13 cellular contexts compared by ENCODE assay signal in the genomic region with DNA sequence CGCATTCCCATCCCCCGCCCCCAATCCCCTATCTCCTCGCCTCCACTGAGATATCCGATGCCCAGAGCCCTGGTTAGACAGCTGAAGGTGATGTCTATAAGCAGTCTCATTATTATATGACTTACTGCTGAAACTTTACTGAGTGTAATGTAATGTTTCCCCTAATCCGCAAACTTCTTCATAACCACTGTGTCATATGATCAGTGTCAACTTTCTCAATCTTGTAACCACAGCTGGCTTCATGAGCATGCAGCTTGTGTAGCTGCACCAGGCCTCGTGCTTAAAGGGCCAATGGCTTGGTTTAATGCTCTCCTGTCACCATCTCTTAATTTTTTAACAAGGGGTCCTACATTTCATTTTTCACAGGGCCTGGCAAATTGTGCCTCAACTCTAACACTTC. TPM values are rescaled to one million over a fixed set of nuclear protein-coding genes. Genes with fewer than 3 reads are reported as not detected.
A peak's percentile ranks its signal among the peaks of the same experiment; 100 is the strongest.
DNase-seq lines count a peak whose midpoint lies in the region; ATAC-seq and TF ChIP-seq lines count a peak whose summit lies in the region.
"Had no signal": no experiment of that assay in that cellular context is flagged by ENCODE, and none has a peak within 500 bp of the region (broad histone marks: within the 10 kb centered on the region; RNA-seq: fewer than 3 reads in every experiment).

No MANE protein-coding gene starts in this region.

- no peak for ATAC-seq in GM18873 (IDR thresholded peaks at IDR 0.05; ENCODE audit: low FRiP score, unreplicated experiment)

- H3K36me3 ChIP-seq in KMS-11 (ENCODE audit: insufficient read depth): no peaks in the 10 kb centered on the region

- no peaks in the 10 kb centered on the region for H3K27me3 Mint-ChIP-seq in progenitor cell of endocrine pancreas
- H3K27me3 Mint-ChIP-seq: stimulated activated naive CD8-positive, alpha-beta T cell treated with anti-CD3 and anti-CD28 coated beads, Interleukin-15, Interleukin-2, amounts not matched to agents 100 ng/mL and 50 ng/mL, for 24 hours had no signal

- H3K4me3 Mint-ChIP-seq in progenitor cell of endocrine pancreas (ENCODE audit: low read depth): no peak overlapping the region
- H3K4me3 Mint-ChIP-seq: central memory CD8-positive, alpha-beta T cell; stimulated activated naive CD8-positive, alpha-beta T cell treated with anti-CD3 and anti-CD28 coated beads, Interleukin-15, Interleukin-2, amounts not matched to agents 100 ng/mL and 50 ng/mL, for 24 hours had no signal

- no peak overlapping the region for H3K9ac ChIP-seq in KMS-11

- H4K20me1 ChIP-seq in KMS-11 (ENCODE audit: insufficient read depth): no peaks in the 10 kb centered on the region

- peak overlapping the region; percentile 40 for H3K4me2 ChIP-seq in KMS-11

- peak; percentile 28 for DNase-seq in activated CD4-positive, alpha-beta T cell treated with anti-CD3 and anti-CD28 coated beads for 48 hours
- DNase-seq in activated CD4-positive, alpha-beta T cell treated with anti-CD3 and anti-CD28 coated beads, Interleukin-2, amount 50 U/mL, for 48 hours: no peak
- DNase-seq in astrocyte of the hippocampus (ENCODE audit: low read depth, low spot score) (peak; percentile 31), progenitor cell of endocrine pancreas (ENCODE audit: low spot score, unreplicated experiment) (no peak), NCI-H2196 (lab: John Stamatoyannopoulos, UW; ENCODE audit: unreplicated experiment) (no peak), posterior cingulate gyrus (no peak)
- DNase-seq: NCI-H2081 treated with DMSO at 0.1 percent for 48 hours, psoas muscle had no signal

- peaks cover 30% of the 10 kb centered on the region for H3K4me1 ChIP-seq in KMS-11 (ENCODE audit: low read depth, poor library complexity, severe bottlenecking)
- H3K4me1 ChIP-seq: psoas muscle had no signal

- TF ChIP-seq CTCF in KMS-11 (conservative IDR thresholded peaks at IDR 0.05; ENCODE audit: low read depth, low read length) (no peak), progenitor cell of endocrine pancreas (IDR thresholded peaks at IDR 0.05; ENCODE audit: unreplicated experiment) (no peak)

- H3K4me1 Mint-ChIP-seq in progenitor cell of endocrine pancreas (ENCODE audit: low read depth): peaks cover 8% of the 10 kb centered on the region

- H3K79me2 ChIP-seq in KMS-11 (ENCODE audit: insufficient read depth, low read depth): no peaks in the 10 kb centered on the region

- H3K27ac ChIP-seq in KMS-11: peak overlapping the region; percentile 6; the same call in 1 of the 2 replicates
- H3K27ac ChIP-seq: psoas muscle had no signal

- H3K27me3 ChIP-seq in KMS-11 (ENCODE audit: insufficient read depth, low read depth): no peaks in the 10 kb centered on the region

- intact Hi-C loops in posterior cingulate gyrus (cut with DNase I): no loop called here

- H3K9me3 Mint-ChIP-seq in progenitor cell of endocrine pancreas (ENCODE audit: low read depth): peaks cover 5% of the 10 kb centered on the region
- H3K9me3 Mint-ChIP-seq: central memory CD8-positive, alpha-beta T cell; stimulated activated naive CD8-positive, alpha-beta T cell treated with anti-CD3 and anti-CD28 coated beads, Interleukin-15, Interleukin-2, amounts not matched to agents 100 ng/mL and 50 ng/mL, for 24 hours had no signal

- H3K4me3 ChIP-seq in KMS-11 (IDR thresholded peaks at IDR 0.05; ENCODE audit: insufficient read depth, low read depth, low read length): no peak overlapping the region
- H3K4me3 ChIP-seq: psoas muscle had no signal

- H3K36me3 Mint-ChIP-seq in progenitor cell of endocrine pancreas (ENCODE audit: insufficient read depth): no peaks in the 10 kb centered on the region

- H3K27ac Mint-ChIP-seq in progenitor cell of endocrine pancreas: peak overlapping the region; percentile 21
- H3K27ac Mint-ChIP-seq: stimulated activated naive CD8-positive, alpha-beta T cell treated with anti-CD3 and anti-CD28 coated beads, Interleukin-15, Interleukin-2, amounts not matched to agents 100 ng/mL and 50 ng/mL, for 24 hours had no signal

- 0 out of 2 replicates have a peak overlapping the region, but pooled peaks have one; percentile 1 for H2AFZ ChIP-seq in KMS-11 (ENCODE audit: low read depth)

RNA-seq across cellular contexts. Expression of a gene that starts 8.1 kb away (rescaled TPM):
- total RNA-seq in progenitor cell of endocrine pancreas: not detected in 2 replicates
- total RNA-seq: psoas muscle; T-helper 2 cell treated with Interferon-gamma antibody and Interleukin-4, amounts not matched to agents 100 ng/mL and 5 ng/mL, for 36 hours had no signal

RNA-seq across cellular contexts. Expression of a gene that starts 53.9 kb away (rescaled TPM):
- total RNA-seq in progenitor cell of endocrine pancreas: 328 and 329 TPM in 2 replicates

Comparison
In these comparisons a context has a peak if more than half of its experiments do, and no peak if none do; other contexts are left out.
1. DNase-seq: peak in activated CD4-positive, alpha-beta T cell treated with anti-CD3 and anti-CD28 coated beads for 48 hours (single experiment) and astrocyte of the hippocampus (single experiment); none in activated CD4-positive, alpha-beta T cell treated with anti-CD3 and anti-CD28 coated beads, Interleukin-2, amount 50 U/mL, for 48 hours (0 of 2), progenitor cell of endocrine pancreas (single experiment), NCI-H2196 (single experiment) and posterior cingulate gyrus (0 of 10).